ENCODE assay signal across 8 cellular contexts in the genomic region with DNA sequence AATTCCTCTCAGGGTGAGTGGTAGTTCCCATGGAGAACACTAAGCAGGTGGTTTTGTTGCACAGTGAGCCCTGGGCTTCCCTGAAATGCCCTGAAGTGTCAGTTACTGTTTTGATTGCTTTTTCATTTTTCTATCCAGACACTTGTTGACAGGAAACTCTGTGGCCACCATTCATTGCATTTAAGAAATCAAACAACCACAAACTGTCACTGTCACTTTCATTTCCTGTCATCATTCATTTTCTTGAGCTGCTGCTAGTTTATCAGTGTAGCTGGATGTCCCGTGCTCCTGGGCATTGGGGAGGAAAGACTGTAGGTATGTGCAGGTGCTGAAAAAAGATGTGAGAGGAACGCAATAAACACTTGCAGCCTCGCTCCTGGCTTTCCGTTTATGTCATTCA.
A peak's percentile ranks its signal among the peaks of the same experiment; 100 is the strongest.
DNase-seq lines count a peak whose midpoint lies in the region; ATAC-seq and TF ChIP-seq lines count a peak whose summit lies in the region.

No MANE protein-coding gene starts in this region.

- no peak overlapping the region for H3K18ac ChIP-seq in mesenchymal stem cell (ENCODE audit: low read depth in 1 of 2, low read length in 2 of 2)

- DNase-seq in activated CD4-positive, alpha-beta T cell treated with anti-CD3 and anti-CD28 coated beads, Interleukin-2, amount 10 ng/mL, durations not matched to agents 24 days and 14 days: peak; percentile 83
- DNase-seq in activated CD4-positive, alpha-beta T cell treated with anti-CD3 and anti-CD28 coated beads, Interleukin-2, amount 50 U/mL, for 48 hours: no peak
- peak; percentile 89 for DNase-seq in NB4 (ENCODE audit: low read depth)
- DNase-seq in memory B cell (ENCODE audit: low spot score in 2 of 2): peak; percentile 21 to 45
- no peak for DNase-seq in mesenchymal stem cell
- DNase-seq in GM19240 (ENCODE audit: insufficient read length, low spot score): no peak
- no peak for DNase-seq in SHP77 treated with DMSO at 0.1 percent for 48 hours (lab: John Stamatoyannopoulos, UW)

- H2BK12ac ChIP-seq in mesenchymal stem cell (ENCODE audit: low read length in 2 of 2): no peak overlapping the region

- no peak overlapping the region for H4K8ac ChIP-seq in mesenchymal stem cell (ENCODE audit: low read length)

- peaks cover 58% of the 10 kb centered on the region for H3K27me3 Mint-ChIP-seq in activated CD4-positive, alpha-beta T cell treated with anti-CD3 and anti-CD28 coated beads, Interleukin-2, amount 10 ng/mL, durations not matched to agents 24 days and 14 days
- peaks cover 6% of the 10 kb centered on the region for H3K27me3 Mint-ChIP-seq in memory B cell

- H3K4me2 ChIP-seq in mesenchymal stem cell (ENCODE audit: low read length, poor library complexity, severe bottlenecking): no peak overlapping the region

- peaks cover 29% of the 10 kb centered on the region for H3K9me3 Mint-ChIP-seq in activated CD4-positive, alpha-beta T cell treated with anti-CD3 and anti-CD28 coated beads, Interleukin-2, amount 10 ng/mL, durations not matched to agents 24 days and 14 days
- H3K9me3 Mint-ChIP-seq in memory B cell: peaks cover 4% of the 10 kb centered on the region

- H3K4me3 ChIP-seq in NB4 (ENCODE audit: low read depth, low read length) (no peak overlapping the region), mesenchymal stem cell (ENCODE audit: insufficient read depth in 1 of 2, low read depth in 1 of 2, low read length in 2 of 2) (no peak overlapping the region)

- H3K27ac ChIP-seq in mesenchymal stem cell (ENCODE audit: low read length, poor library complexity, severe bottlenecking): no peak overlapping the region

- no peak overlapping the region for H3K9ac ChIP-seq in mesenchymal stem cell (ENCODE audit: low read length)

- 89% methylated on average over 4 of the region's 4 CpGs for WGBS in mesenchymal stem cell

- no peak overlapping the region for H3K4ac ChIP-seq in mesenchymal stem cell (ENCODE audit: low read depth in 1 of 2, low read length in 2 of 2)

- H3K36me3 Mint-ChIP-seq in activated CD4-positive, alpha-beta T cell treated with anti-CD3 and anti-CD28 coated beads, Interleukin-2, amount 10 ng/mL, durations not matched to agents 24 days and 14 days (ENCODE audit: low read depth): no peaks in the 10 kb centered on the region
- H3K36me3 Mint-ChIP-seq in memory B cell: no peaks in the 10 kb centered on the region

- TF ChIP-seq POLR2A in NB4 (IDR thresholded peaks at IDR 0.05; ENCODE audit: extremely low read depth, insufficient read length): no peak

- no peak overlapping the region for H4K91ac ChIP-seq in mesenchymal stem cell (ENCODE audit: low read length)

- no peak overlapping the region for H2AK5ac ChIP-seq in mesenchymal stem cell (ENCODE audit: low read length, severe bottlenecking)

- no peaks in the 10 kb centered on the region for H3K27me3 ChIP-seq in mesenchymal stem cell (ENCODE audit: control insufficient read depth in 1 of 2, insufficient read depth in 1 of 2, low read length in 2 of 2)

- no peak overlapping the region for H2BK15ac ChIP-seq in mesenchymal stem cell (ENCODE audit: low read depth, poor library complexity, severe bottlenecking)

- H2BK5ac ChIP-seq in mesenchymal stem cell (ENCODE audit: low read depth, low read length, poor library complexity, severe bottlenecking): no peak overlapping the region

- peak overlapping the region; percentile 31 for H3K4me3 Mint-ChIP-seq in activated CD4-positive, alpha-beta T cell treated with anti-CD3 and anti-CD28 coated beads, Interleukin-2, amount 10 ng/mL, durations not matched to agents 24 days and 14 days
- H3K4me3 Mint-ChIP-seq in memory B cell: peak overlapping the region; percentile 30

- H3K4me1 Mint-ChIP-seq in activated CD4-positive, alpha-beta T cell treated with anti-CD3 and anti-CD28 coated beads, Interleukin-2, amount 10 ng/mL, durations not matched to agents 24 days and 14 days: peaks cover 25% of the 10 kb centered on the region
- H3K4me1 Mint-ChIP-seq in memory B cell: peaks cover 23% of the 10 kb centered on the region

- TF ChIP-seq CTCF in NB4 (IDR thresholded peaks at IDR 0.05; ENCODE audit: low read depth, low read length): no peak

- no peak overlapping the region for H3K23ac ChIP-seq in mesenchymal stem cell (ENCODE audit: low read length in 2 of 2)

- H2AFZ ChIP-seq in mesenchymal stem cell (ENCODE audit: low read depth, low read length): no peak overlapping the region

- intact Hi-C loops in activated CD4-positive, alpha-beta T cell treated with anti-CD3 and anti-CD28 coated beads, Interleukin-2, amount 10 ng/mL, durations not matched to agents 24 days and 14 days (cut with micrococcal nuclease): loop anchor here (1.0 to 5.0 kb wide), 3 partner anchors 88 to 335 kb away; no protein-coding TSS in a partner anchor

- H3K14ac ChIP-seq in mesenchymal stem cell (ENCODE audit: low read length in 2 of 2): no peak overlapping the region

- ATAC-seq in HG02798 (IDR thresholded peaks at IDR 0.05; ENCODE audit: poor library complexity, unreplicated experiment) (peak; percentile 92), memory B cell (ENCODE audit: low read depth) (peak; percentile 91)

- H3K4me1 ChIP-seq in mesenchymal stem cell (ENCODE audit: control insufficient read depth, insufficient read depth, low read depth, low read length): no peaks in the 10 kb centered on the region

- H3K79me1 ChIP-seq in mesenchymal stem cell (replicated peaks; ENCODE audit: low read length, poor library complexity, severe bottlenecking): no peaks in the 10 kb centered on the region

- no peak overlapping the region for H2BK120ac ChIP-seq in mesenchymal stem cell (ENCODE audit: low read depth, low read length)

- H3K9me3 ChIP-seq in mesenchymal stem cell (ENCODE audit: control insufficient read depth, low read length): peaks cover 5% of the 10 kb centered on the region

- H3K27ac Mint-ChIP-seq in activated CD4-positive, alpha-beta T cell treated with anti-CD3 and anti-CD28 coated beads, Interleukin-2, amount 10 ng/mL, durations not matched to agents 24 days and 14 days: peak overlapping the region; percentile 32
- no peak overlapping the region for H3K27ac Mint-ChIP-seq in memory B cell

- no peaks in the 10 kb centered on the region for H3K36me3 ChIP-seq in mesenchymal stem cell (ENCODE audit: control insufficient read depth in 1 of 2, insufficient read depth in 2 of 2, low read depth in 1 of 2, low read length in 2 of 2)

Comparison
In these comparisons a context has a peak if more than half of its experiments do, and no peak if none do; other contexts are left out.
1. DNase-seq: peak in activated CD4-positive, alpha-beta T cell treated with anti-CD3 and anti-CD28 coated beads, Interleukin-2, amount 10 ng/mL, durations not matched to agents 24 days and 14 days (single experiment), NB4 (single experiment) and memory B cell (2 of 2); none in activated CD4-positive, alpha-beta T cell treated with anti-CD3 and anti-CD28 coated beads, Interleukin-2, amount 50 U/mL, for 48 hours (0 of 2), mesenchymal stem cell (single experiment), GM19240 (single experiment) and SHP77 treated with DMSO at 0.1 percent for 48 hours (single experiment).